ENCODE assay signal across 11 cellular contexts in the genomic region with DNA sequence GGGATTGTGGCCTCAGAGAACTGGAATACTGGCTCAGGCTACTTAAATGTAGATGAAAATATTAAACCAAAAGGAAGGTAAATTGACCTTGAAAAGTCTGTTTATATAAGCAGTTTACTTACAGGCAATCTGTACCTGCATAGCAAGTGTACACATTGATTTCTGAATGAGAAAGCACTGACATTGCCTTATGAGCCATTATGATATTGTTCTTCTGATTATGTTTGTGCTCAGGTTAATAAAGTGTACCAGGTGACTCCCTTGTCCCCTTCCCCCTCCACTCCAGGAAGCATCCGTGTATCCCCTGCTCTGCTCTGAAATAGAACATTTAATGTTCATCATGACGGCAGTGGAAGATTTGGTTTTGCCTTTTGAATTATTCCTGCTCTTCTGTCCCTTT.
A peak's percentile ranks its signal among the peaks of the same experiment; 100 is the strongest.
DNase-seq lines count a peak whose midpoint lies in the region; ATAC-seq and TF ChIP-seq lines count a peak whose summit lies in the region.
"Had no signal": no experiment of that assay in that cellular context is flagged by ENCODE, and none has a peak within 500 bp of the region (broad histone marks: within the 10 kb centered on the region; RNA-seq: fewer than 3 reads in every experiment).

No MANE protein-coding gene starts in this region.

- no peaks in the 10 kb centered on the region for H3K27me3 Mint-ChIP-seq in activated T-helper 17 cell treated with anti-CD3 and anti-CD28 coated beads, Interleukin-2, amount 50 U/mL, for 72 hours

- no peaks in the 10 kb centered on the region for H3K9me3 Mint-ChIP-seq in activated T-helper 17 cell treated with anti-CD3 and anti-CD28 coated beads, Interleukin-2, amount 50 U/mL, for 72 hours

- no peak overlapping the region for H3K4me3 ChIP-seq in prostate gland

- WGBS in prostate gland, result 23% methylated on average over 2 of the region's 2 CpGs

- no peaks in the 10 kb centered on the region for H3K27me3 ChIP-seq in prostate gland (replicated peaks; ENCODE audit: insufficient read depth)

- H3K36me3 ChIP-seq in prostate gland, result no peaks in the 10 kb centered on the region

- ATAC-seq in activated T-helper 17 cell treated with anti-CD3 and anti-CD28 coated beads, Interleukin-2, amount 50 U/mL, for 72 hours (replicated peaks), result no peak
- ATAC-seq in GM19452 (IDR thresholded peaks at IDR 0.05; ENCODE audit: unreplicated experiment), result no peak

- no peaks in the 10 kb centered on the region for H3K9me3 ChIP-seq in prostate gland

- intact Hi-C loops in prostate gland (cut with DNase I), result no loop called here

- peak overlapping the region; percentile 53 to 60 for H3K27ac ChIP-seq in prostate gland
- H3K27ac ChIP-seq: epithelial cell of prostate had no signal

- no peak for TF ChIP-seq POLR2A in prostate gland (IDR thresholded peaks at IDR 0.05)

- H3K4me1 Mint-ChIP-seq in activated T-helper 17 cell treated with anti-CD3 and anti-CD28 coated beads, Interleukin-2, amount 50 U/mL, for 72 hours, result peaks cover 86% of the 10 kb centered on the region

- H3K27ac Mint-ChIP-seq in activated T-helper 17 cell treated with anti-CD3 and anti-CD28 coated beads, Interleukin-2, amount 50 U/mL, for 72 hours, result peak overlapping the region; percentile 71

- peaks cover 97% of the 10 kb centered on the region for H3K36me3 Mint-ChIP-seq in activated T-helper 17 cell treated with anti-CD3 and anti-CD28 coated beads, Interleukin-2, amount 50 U/mL, for 72 hours (ENCODE audit: low read depth)

- H3K4me3 Mint-ChIP-seq in activated T-helper 17 cell treated with anti-CD3 and anti-CD28 coated beads, Interleukin-2, amount 50 U/mL, for 72 hours, result peak overlapping the region; percentile 84

- TF ChIP-seq CTCF in prostate gland (IDR thresholded peaks at IDR 0.05), result no peak

- H3K4me1 ChIP-seq in prostate gland (replicated peaks), result peaks cover 21% of the 10 kb centered on the region

- DNase-seq in DMS153 treated with DMSO at 0.1 percent for 48 hours (lab: John Stamatoyannopoulos, UW; ENCODE audit: unreplicated experiment) (peak; percentile 89), NCI-H1436 treated with DMSO at 0.1 percent for 48 hours (lab: John Stamatoyannopoulos, UW) (peak; percentile 92), prostate gland (ENCODE audit: low spot score) (no peak), HPDE6-E6E7 (ENCODE audit: extremely low spot score) (no peak), GM03348 (ENCODE audit: low spot score) (no peak)
- DNase-seq: activated CD4-positive, CD25-positive, alpha-beta regulatory T cell; NCI-H226; stimulated activated CD4-positive, alpha-beta T cell treated with anti-CD3 and anti-CD28 coated beads, Interleukin-4, amount 100 ng/mL, for 24 hours had no signal

Comparison
In these comparisons a context has a peak if more than half of its experiments do, and no peak if none do; other contexts are left out.
1. DNase-seq: peak in DMS153 treated with DMSO at 0.1 percent for 48 hours (single experiment) and NCI-H1436 treated with DMSO at 0.1 percent for 48 hours (single experiment); none in prostate gland (single experiment), HPDE6-E6E7 (single experiment) and GM03348 (single experiment).